In the genomic region with DNA sequence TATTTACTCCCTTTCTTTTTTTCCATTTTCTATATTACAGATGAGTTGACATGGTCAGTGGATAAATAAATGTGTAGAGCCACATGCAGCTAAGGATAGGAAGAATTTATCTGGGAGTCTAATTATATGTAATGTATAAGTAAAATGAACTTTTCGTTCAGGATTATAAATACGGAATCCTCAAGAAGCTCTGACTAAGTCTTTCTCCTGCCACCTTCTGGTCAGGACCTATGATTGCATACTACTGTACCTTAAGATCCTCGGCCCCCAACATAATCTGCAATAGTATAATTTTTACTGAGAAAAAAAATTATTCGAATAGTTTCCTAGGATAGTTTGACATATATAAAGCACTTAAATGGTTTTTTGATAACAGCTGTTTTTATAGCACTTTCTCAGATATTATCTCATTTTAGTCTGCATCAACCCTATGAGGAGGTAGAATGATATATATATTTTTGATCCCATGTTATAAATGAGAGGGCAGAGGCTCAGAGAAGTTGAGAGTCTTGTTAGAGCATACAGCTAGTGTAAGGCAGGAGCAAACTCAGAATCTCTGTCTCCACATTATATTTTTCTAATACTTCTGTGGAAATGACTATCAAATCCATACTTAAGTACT, we compare ENCODE assay signal across 8 cellular contexts. TPM values are rescaled to one million over a fixed set of nuclear protein-coding genes. Genes with fewer than 3 reads are reported as not detected.
DNase-seq lines count a peak whose midpoint lies in the region; ATAC-seq and TF ChIP-seq lines count a peak whose summit lies in the region.

No MANE protein-coding gene starts in this region.

- peaks cover 3% of the 10 kb centered on the region for H3K4me1 Mint-ChIP-seq in activated CD4-positive, alpha-beta T cell treated with anti-CD3 and anti-CD28 coated beads for 36 hours

- no peak overlapping the region for H3K27ac Mint-ChIP-seq in activated CD4-positive, alpha-beta T cell treated with anti-CD3 and anti-CD28 coated beads for 36 hours

- H3K36me3 Mint-ChIP-seq in activated CD4-positive, alpha-beta T cell treated with anti-CD3 and anti-CD28 coated beads for 36 hours (ENCODE audit: low read depth) = no peaks in the 10 kb centered on the region

- peak; percentile 75 for ATAC-seq in activated CD4-positive, alpha-beta T cell treated with anti-CD3 and anti-CD28 coated beads for 36 hours
- ATAC-seq in SK-N-SH treated with all-trans-retinoic acid at 6 μM for 48 hours (peak; percentile 84), GM21737 (IDR thresholded peaks at IDR 0.05; ENCODE audit: unreplicated experiment) (no peak)

- POLR2A ChIA-PET in activated CD4-positive, alpha-beta T cell treated with anti-CD3 and anti-CD28 coated beads for 36 hours (lab: Charles Lee) = interaction anchor here (0.6 to 1.7 kb wide), 2 partner anchors 92 to 349 kb away, joined by 3 to 4 read pairs; a partner anchor contains a TSS

- no peaks in the 10 kb centered on the region for H3K27me3 ChIP-seq in ovary

- no peaks in the 10 kb centered on the region for H3K27me3 Mint-ChIP-seq in activated CD4-positive, alpha-beta T cell treated with anti-CD3 and anti-CD28 coated beads for 36 hours

- no peaks in the 10 kb centered on the region for H3K9me3 Mint-ChIP-seq in activated CD4-positive, alpha-beta T cell treated with anti-CD3 and anti-CD28 coated beads for 36 hours (ENCODE audit: low read depth)

- H3K4me1 ChIP-seq in ovary (ENCODE audit: insufficient read depth) = no peaks in the 10 kb centered on the region

- no peaks in the 10 kb centered on the region for H3K9me3 ChIP-seq in ovary

- intact Hi-C loops in activated CD4-positive, alpha-beta T cell treated with anti-CD3 and anti-CD28 coated beads for 36 hours (cut with DNase I, micrococcal nuclease) = loop anchor here (1.0 to 5.0 kb wide), 4 partner anchors 163 to 532 kb away; no protein-coding TSS in a partner anchor
- intact Hi-C loops in ovary (cut with DNase I) = loop anchor here in 3 of 4 donors (5.0 to 10.0 kb wide), 3 partner anchors 55 to 345 kb away; a partner anchor contains a TSS

- TF ChIP-seq EP300 in ovary (IDR thresholded peaks at IDR 0.05) = no peak

- WGBS in ovary, 3 donors = 7 to 9% (median 7%) methylated on average over 4 of the region's 4 CpGs

- TF ChIP-seq POLR2A in ovary (IDR thresholded peaks at IDR 0.05) = no peak

- H3K4me3 ChIP-seq in fibroblast of pulmonary artery (replicated peaks; ENCODE audit: low read depth, low read length) (no peak overlapping the region), ovary (no peak overlapping the region)

- CTCF ChIA-PET in activated CD4-positive, alpha-beta T cell treated with anti-CD3 and anti-CD28 coated beads for 36 hours (lab: Charles Lee) = interaction anchor here (0.6 to 3.0 kb wide), 47 partner anchors 8 to 571 kb away, joined by 3 to 37 read pairs (median 4); a partner anchor contains a TSS

- H3K4me3 Mint-ChIP-seq in activated CD4-positive, alpha-beta T cell treated with anti-CD3 and anti-CD28 coated beads for 36 hours = no peak overlapping the region

- TF ChIP-seq CTCF in GM20000 (IDR thresholded peaks at IDR 0.05; ENCODE audit: extremely low read depth, missing control alignments) = peak; percentile 48
- TF ChIP-seq CTCF in fibroblast of pulmonary artery (IDR thresholded peaks at IDR 0.05; ENCODE audit: low read length, missing control alignments) = peak; percentile 78
- peak in 2 of 3 donors; percentile 37 to 50 for TF ChIP-seq CTCF in ovary (IDR thresholded peaks at IDR 0.05)

- no peak overlapping the region for H3K27ac ChIP-seq in ovary

- H3K36me3 ChIP-seq in ovary = no peaks in the 10 kb centered on the region

- peak; percentile 10 for DNase-seq in activated CD4-positive, alpha-beta T cell treated with anti-CD3 and anti-CD28 coated beads for 36 hours
- no peak for DNase-seq in activated CD4-positive, alpha-beta T cell treated with anti-CD3 and anti-CD28 coated beads for 48 hours
- DNase-seq in GM20000 (ENCODE audit: low spot score) = peak; percentile 51
- peak; percentile 26 for DNase-seq in HPDE6-E6E7 (ENCODE audit: extremely low spot score)
- peak; percentile 75 for DNase-seq in fibroblast of pulmonary artery (ENCODE audit: low read depth)
- no peak for DNase-seq in ovary

TF ChIP-seq in SK-N-SH treated with all-trans-retinoic acid at 6 μM for 48 hours, 23 proteins besides CTCF, POLR2A, EP300 and RAD21:
- no peak for TF ChIP-seq ESRRG (CRISPR knock-in tag; IDR thresholded peaks at IDR 0.05)
- TF ChIP-seq ZNF565 (CRISPR knock-in tag; conservative IDR thresholded peaks at IDR 0.05; ENCODE audit: low read depth) = no peak
- TF ChIP-seq ZFP30 (CRISPR knock-in tag; IDR thresholded peaks at IDR 0.05) = no peak
- TF ChIP-seq CSDC2 (CRISPR knock-in tag; IDR thresholded peaks at IDR 0.05) = no peak

RNA-seq across cellular contexts. Expression of a gene that starts 36.1 kb away (rescaled TPM):
- total RNA-seq in activated CD4-positive, alpha-beta T cell treated with anti-CD3 and anti-CD28 coated beads for 36 hours = 10 to 100 TPM; 30.4 to 32.8 TPM
- total RNA-seq in ovary = 10 to 100 TPM; 23.0 to 50.2 (median 35.9) TPM
- polyA plus RNA-seq in ovary = 10 to 100 TPM; 33.2 to 68.0 TPM

RNA-seq across cellular contexts. Expression of a gene that starts 56.6 kb away (rescaled TPM):
- total RNA-seq in activated CD4-positive, alpha-beta T cell treated with anti-CD3 and anti-CD28 coated beads for 36 hours = 1 to 10 TPM; 3.1 to 4.9 TPM
- 10 to 100 TPM; 12.4 to 21.7 (median 14.0) TPM for total RNA-seq in ovary
- polyA plus RNA-seq in ovary = 10 to 100 TPM in 1 of 2 donors, 1 to 10 TPM in 1; 5.6 to 15.1 TPM

Comparison
In these comparisons a context has a peak if more than half of its experiments do, and no peak if none do; other contexts are left out.
1. DNase-seq: peak in activated CD4-positive, alpha-beta T cell treated with anti-CD3 and anti-CD28 coated beads for 36 hours (single experiment), GM20000 (single experiment), HPDE6-E6E7 (single experiment) and fibroblast of pulmonary artery (single experiment); none in activated CD4-positive, alpha-beta T cell treated with anti-CD3 and anti-CD28 coated beads for 48 hours (single experiment) and ovary (0 of 5).
2. Peak in every context shown above with its lines, with median percentiles within 50 percentile points of each other: CTCF ChIP-seq.